8 cellular contexts compared by ENCODE assay signal in genomic region chr10:72637398-72637857, GRCh38. TPM values are rescaled to one million over a fixed set of nuclear protein-coding genes. Genes with fewer than 3 reads are reported as not detected.
DNase-seq lines count a peak whose midpoint lies in the region; ATAC-seq and TF ChIP-seq lines count a peak whose summit lies in the region.

No MANE protein-coding gene starts in this region.

- H3K4me3 ChIP-seq in astrocyte of the cerebellum (ENCODE audit: low read depth, low read length) (no peak overlapping the region), hepatocyte (no peak overlapping the region)

- no peak overlapping the region for H2AFZ ChIP-seq in hepatocyte

- no peak for TF ChIP-seq CTCF in astrocyte of the cerebellum (IDR thresholded peaks at IDR 0.05; ENCODE audit: low read depth, low read length, missing control alignments)
- TF ChIP-seq CTCF in hepatocyte (IDR thresholded peaks at IDR 0.05; ENCODE audit: poor library complexity): no peak

- H3K79me2 ChIP-seq in hepatocyte: no peaks in the 10 kb centered on the region

- peak; percentile 48 for DNase-seq in KG1 (lab: John Stamatoyannopoulos, UW)
- peak; percentile 9 for DNase-seq in astrocyte of the cerebellum (ENCODE audit: low read depth)
- DNase-seq in myocyte (ENCODE audit: low read depth): peak; percentile 87
- DNase-seq in NCI-H69 (lab: John Stamatoyannopoulos, UW): no peak
- DNase-seq in hepatocyte (ENCODE audit: low spot score): no peak

- H3K9me3 ChIP-seq in hepatocyte (ENCODE audit: low read depth): no peaks in the 10 kb centered on the region

- H3K27me3 ChIP-seq in hepatocyte: no peaks in the 10 kb centered on the region

- in situ Hi-C loops in astrocyte of the cerebellum (cut with HindIII; ENCODE audit: low sequenced_read_pairs): no loop called here

- H3K27ac ChIP-seq in hepatocyte: no peak overlapping the region

- WGBS in hepatocyte (ENCODE audit: low lambda C conversion rate, missing lambda C conversion rate): 57% methylated on average over 4 of the region's 4 CpGs

- H3K36me3 ChIP-seq in hepatocyte (replicated peaks; ENCODE audit: insufficient read depth, low read depth): no peaks in the 10 kb centered on the region

- H3K4me1 ChIP-seq in hepatocyte (ENCODE audit: insufficient read depth): peaks cover 7% of the 10 kb centered on the region

- peak; percentile 68 for ATAC-seq in GM18499 (IDR thresholded peaks at IDR 0.05; ENCODE audit: insufficient read depth, unreplicated experiment)
- ATAC-seq in HG02852 (IDR thresholded peaks at IDR 0.05; ENCODE audit: unreplicated experiment): no peak
- no peak for ATAC-seq in HG03520 (IDR thresholded peaks at IDR 0.05; ENCODE audit: unreplicated experiment)

- no peak overlapping the region for H3K4me2 ChIP-seq in hepatocyte

- H3K9me2 ChIP-seq in hepatocyte (replicated peaks; ENCODE audit: insufficient read depth): no peaks in the 10 kb centered on the region

- no peaks in the 10 kb centered on the region for H4K20me1 ChIP-seq in hepatocyte (ENCODE audit: insufficient read depth, poor library complexity, severe bottlenecking)

RNA-seq across cellular contexts. Expression of gene MICU1, which starts 11.5 kb away (rescaled TPM):
- total RNA-seq in myocyte: 129 and 192 TPM in 2 replicates
- 102 TPM for polyA plus RNA-seq in myocyte (2012)
- total RNA-seq in hepatocyte: 52.6 and 60.1 TPM in 2 replicates
- 34.0 and 37.0 TPM in 2 replicates for polyA plus RNA-seq in hepatocyte

RNA-seq across cellular contexts. Expression of gene MCU, which starts 54.5 kb away (rescaled TPM):
- total RNA-seq in myocyte (83.5 and 160 TPM in 2 replicates), hepatocyte (39.8 and 41.7 TPM in 2 replicates)
- 34.4 TPM for polyA plus RNA-seq in myocyte (2012)
- polyA plus RNA-seq in hepatocyte: 30.7 and 31.6 TPM in 2 replicates

Comparison
In these comparisons a context has a peak if more than half of its experiments do, and no peak if none do; other contexts are left out.
1. DNase-seq: peak in KG1 (single experiment), astrocyte of the cerebellum (single experiment) and myocyte (single experiment); none in NCI-H69 (single experiment) and hepatocyte (single experiment).